In the genomic region with DNA sequence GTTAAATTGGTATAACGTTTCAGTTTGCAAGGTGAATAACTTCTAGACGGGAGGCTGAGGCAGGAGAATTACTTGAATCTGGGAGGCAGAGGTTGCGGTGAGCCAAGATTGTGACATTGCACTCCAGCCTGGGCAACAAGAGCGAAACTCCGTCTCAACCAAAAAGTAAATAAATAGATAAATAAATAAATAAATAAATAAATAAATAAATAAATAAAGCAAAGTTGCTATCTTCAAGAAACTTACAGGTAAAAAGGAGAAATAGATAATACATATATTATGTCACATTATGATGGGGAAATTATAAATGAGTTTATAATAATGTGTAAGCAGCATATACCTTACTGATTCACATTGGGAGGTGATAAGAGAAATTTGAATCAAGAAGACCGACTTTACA, we compare ENCODE assay signal across 28 cellular contexts.
"Had no signal": no experiment of that assay in that cellular context is flagged by ENCODE, and none has a peak within 500 bp of the region (broad histone marks: within the 10 kb centered on the region; RNA-seq: fewer than 3 reads in every experiment).

No MANE protein-coding gene starts in this region.

- H3K9me3 ChIP-seq: stomach, suprapubic skin, testis, thoracic aorta, thyroid gland, tibial artery, tibial nerve, transverse colon, upper lobe of left lung, upper lobe of right lung, uterus, vagina had no signal

- H3K27me3 Mint-ChIP-seq: stimulated activated memory B cell treated with anti-CD40 and anti-IgM and Interleukin-4, amounts not matched to agents 10 μg/mL and 1 μg/mL and 100 μg/mL, for 72 hours; stimulated activated naive B cell treated with anti-CD40 and anti-IgM and Interleukin-4, amounts not matched to agents 10 μg/mL and 1 μg/mL and 100 μg/mL, for 72 hours; stimulated activated naive CD8-positive, alpha-beta T cell treated with anti-CD3 and anti-CD28 coated beads, Interleukin-15, amount 100 ng/mL, for 72 hours; stimulated activated naive CD8-positive, alpha-beta T cell treated with anti-CD3 and anti-CD28 coated beads, Interleukin-15, Interleukin-2, amounts not matched to agents 100 ng/mL and 50 ng/mL, for 24 hours; type B pancreatic cell had no signal

- H3K4me1 Mint-ChIP-seq: stimulated activated effector memory CD8-positive, alpha-beta T cell treated with anti-CD3 and anti-CD28 coated beads, Interleukin-12 subunit alpha, Interleukin-12 subunit beta, amount 100 ng/mL, for 72 hours; stimulated activated memory B cell treated with anti-CD40 and anti-IgM and Interleukin-4, amounts not matched to agents 10 μg/mL and 1 μg/mL and 100 μg/mL, for 72 hours; stimulated activated naive B cell treated with anti-CD40 and anti-IgM and Interleukin-4, amounts not matched to agents 10 μg/mL and 1 μg/mL and 100 μg/mL, for 72 hours; stimulated activated naive CD8-positive, alpha-beta T cell treated with anti-CD3 and anti-CD28 coated beads, Interleukin-15, amount 100 ng/mL, for 72 hours had no signal

- DNase-seq: stimulated activated CD4-positive, alpha-beta T cell treated with anti-CD3 and anti-CD28 coated beads, Interleukin-2, amount 100 ng/mL, for 48 hours; stimulated activated CD4-positive, alpha-beta T cell treated with anti-CD3 and anti-CD28 coated beads, Interleukin-4, amount 100 ng/mL, for 1 hour; stimulated activated CD4-positive, alpha-beta T cell treated with anti-CD3 and anti-CD28 coated beads, Interleukin-4, amount 100 ng/mL, for 24 hours; stimulated activated CD4-positive, alpha-beta T cell treated with anti-CD3 and anti-CD28 coated beads, Interleukin-4, amount 100 ng/mL, for 4 hours; stimulated activated CD8-positive, alpha-beta memory T cell treated with anti-CD3 and anti-CD28 coated beads, Interleukin-4, amount 100 ng/mL, for 48 hours; stimulated activated naive B cell treated with anti-CD40 and anti-IgM and Interleukin-4, amounts not matched to agents 10 μg/mL and 1 μg/mL and 100 μg/mL, for 72 hours; stimulated activated naive CD4-positive, alpha-beta T cell; stimulated activated naive CD4-positive, alpha-beta T cell treated with Interleukin-2 at 50 U/mL for 16 hours; stimulated activated naive CD8-positive, alpha-beta T cell treated with anti-CD3 and anti-CD28 coated beads, Interleukin-15, amount 100 ng/mL, for 72 hours; stimulated activated naive CD8-positive, alpha-beta T cell treated with anti-CD3 and anti-CD28 coated beads, Interleukin-15, Interleukin-2, amounts not matched to agents 100 U/mL and 50 U/mL, for 24 hours; stomach; substantia nigra; testis; thyroid gland; tibial artery; transverse colon; trophoblast cell; upper lobe of left lung; upper lobe of right lung; uterus had no signal

- H3K9me3 Mint-ChIP-seq: stimulated activated naive CD8-positive, alpha-beta T cell treated with anti-CD3 and anti-CD28 coated beads, Interleukin-15, Interleukin-2, amounts not matched to agents 100 ng/mL and 50 ng/mL, for 24 hours; type B pancreatic cell had no signal

- H3K36me3 ChIP-seq: stomach, suprapubic skin, thoracic aorta, thyroid gland, tibial artery, tibial nerve, transverse colon, upper lobe of left lung, upper lobe of right lung, uterus, vagina had no signal

- H3K36me3 Mint-ChIP-seq: stimulated activated effector memory CD8-positive, alpha-beta T cell treated with anti-CD3 and anti-CD28 coated beads, Interleukin-12 subunit alpha, Interleukin-12 subunit beta, amount 100 ng/mL, for 72 hours; stimulated activated memory B cell treated with anti-CD40 and anti-IgM and Interleukin-4, amounts not matched to agents 10 μg/mL and 1 μg/mL and 100 μg/mL, for 72 hours; stimulated activated naive B cell treated with anti-CD40 and anti-IgM and Interleukin-4, amounts not matched to agents 10 μg/mL and 1 μg/mL and 100 μg/mL, for 72 hours; type B pancreatic cell had no signal

- H3K4me3 Mint-ChIP-seq: stimulated activated effector memory CD8-positive, alpha-beta T cell treated with anti-CD3 and anti-CD28 coated beads, Interleukin-12 subunit alpha, Interleukin-12 subunit beta, amount 100 ng/mL, for 72 hours; stimulated activated memory B cell treated with anti-CD40 and anti-IgM and Interleukin-4, amounts not matched to agents 10 μg/mL and 1 μg/mL and 100 μg/mL, for 72 hours; stimulated activated naive B cell treated with anti-CD40 and anti-IgM and Interleukin-4, amounts not matched to agents 10 μg/mL and 1 μg/mL and 100 μg/mL, for 72 hours; stimulated activated naive CD8-positive, alpha-beta T cell treated with anti-CD3 and anti-CD28 coated beads, Interleukin-15, amount 100 ng/mL, for 72 hours; stimulated activated naive CD8-positive, alpha-beta T cell treated with anti-CD3 and anti-CD28 coated beads, Interleukin-15, Interleukin-2, amounts not matched to agents 100 ng/mL and 50 ng/mL, for 24 hours; type B pancreatic cell had no signal

- ATAC-seq: stimulated activated effector memory CD8-positive, alpha-beta T cell treated with anti-CD3 and anti-CD28 coated beads, Interleukin-12 subunit alpha, Interleukin-12 subunit beta, amount 100 ng/mL, for 72 hours; stimulated activated memory B cell treated with anti-CD40 and anti-IgM and Interleukin-4, amounts not matched to agents 10 μg/mL and 1 μg/mL and 100 μg/mL, for 72 hours; stimulated activated naive B cell treated with anti-CD40 and anti-IgM and Interleukin-4, amounts not matched to agents 10 μg/mL and 1 μg/mL and 100 μg/mL, for 72 hours; stimulated activated naive CD8-positive, alpha-beta T cell treated with anti-CD3 and anti-CD28 coated beads, Interleukin-15, amount 100 ng/mL, for 72 hours; stimulated activated naive CD8-positive, alpha-beta T cell treated with anti-CD3 and anti-CD28 coated beads, Interleukin-15, Interleukin-2, amounts not matched to agents 100 U/mL and 50 U/mL, for 24 hours; upper lobe of right lung had no signal

- H3K4me1 ChIP-seq: stomach, suprapubic skin, testis, thyroid gland, tibial artery, tibial nerve, transverse colon, upper lobe of left lung, upper lobe of right lung, uterus, vagina had no signal

- H3K4me3 ChIP-seq: stomach, suprapubic skin, testis, thoracic aorta, thyroid gland, tibial artery, tibial nerve, transverse colon, upper lobe of left lung, upper lobe of right lung, uterus, vagina had no signal

- H3K27me3 ChIP-seq: stomach, suprapubic skin, testis, thyroid gland, tibial artery, tibial nerve, transverse colon, upper lobe of left lung, upper lobe of right lung, uterus, vagina had no signal

- H3K27ac ChIP-seq: stomach, suprapubic skin, testis, thoracic aorta, thyroid gland, tibial artery, tibial nerve, transverse colon, upper lobe of left lung, upper lobe of right lung, uterus, vagina had no signal

- H3K27ac Mint-ChIP-seq: stimulated activated effector memory CD8-positive, alpha-beta T cell treated with anti-CD3 and anti-CD28 coated beads, Interleukin-12 subunit alpha, Interleukin-12 subunit beta, amount 100 ng/mL, for 72 hours; stimulated activated memory B cell treated with anti-CD40 and anti-IgM and Interleukin-4, amounts not matched to agents 10 μg/mL and 1 μg/mL and 100 μg/mL, for 72 hours; stimulated activated naive B cell treated with anti-CD40 and anti-IgM and Interleukin-4, amounts not matched to agents 10 μg/mL and 1 μg/mL and 100 μg/mL, for 72 hours; stimulated activated naive CD8-positive, alpha-beta T cell treated with anti-CD3 and anti-CD28 coated beads, Interleukin-15, amount 100 ng/mL, for 72 hours; stimulated activated naive CD8-positive, alpha-beta T cell treated with anti-CD3 and anti-CD28 coated beads, Interleukin-15, Interleukin-2, amounts not matched to agents 100 ng/mL and 50 ng/mL, for 24 hours; type B pancreatic cell had no signal
